In the genomic region with DNA sequence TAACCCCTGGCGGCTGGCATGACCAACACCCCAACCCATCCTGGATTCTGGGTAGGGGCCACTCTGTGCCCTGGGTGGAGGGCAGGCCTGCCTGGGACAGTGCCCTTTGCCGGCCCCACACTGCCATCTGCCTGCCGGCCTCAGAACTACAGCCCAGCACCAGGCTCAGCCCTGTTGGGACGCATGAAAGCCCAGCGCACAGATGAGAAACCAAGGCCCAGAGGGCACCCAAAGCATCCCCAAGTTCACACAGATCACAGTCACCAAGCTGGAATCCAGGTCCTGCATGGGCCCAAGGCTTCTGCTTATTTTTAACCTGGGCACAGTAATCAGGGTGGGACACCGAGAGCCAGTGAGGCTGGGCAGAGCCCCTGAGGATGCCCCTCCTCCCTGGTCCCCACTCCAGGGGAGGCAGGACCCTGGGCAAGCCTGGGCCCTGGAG, we compare ENCODE assay signal across 8 cellular contexts. TPM values are rescaled to one million over a fixed set of nuclear protein-coding genes. Genes with fewer than 3 reads are reported as not detected.
DNase-seq lines count a peak whose midpoint lies in the region; ATAC-seq and TF ChIP-seq lines count a peak whose summit lies in the region.

No MANE protein-coding gene starts in this region.

- H3K27me3 ChIP-seq in Panc1 (ENCODE audit: control insufficient read depth, insufficient read depth, low read length) (no peaks in the 10 kb centered on the region), foreskin keratinocyte (no peaks in the 10 kb centered on the region), tibial nerve (no peaks in the 10 kb centered on the region)

- BruUV-seq in Panc1 (replicated peaks; lab: Mats Ljungman, UMichigan), result no TSS peak

- no peak overlapping the region for H3K27ac Mint-ChIP-seq in activated T-helper 2 cell treated with anti-CD3 and anti-CD28 coated beads, Interferon-gamma antibody, Interleukin-2, Interleukin-4, amounts not matched to agents 10 μg/mL and 5 μg/mL and 100 μg/mL, durations not matched to agents 14 hours and 24 hours and 36 hours
- no peak overlapping the region for H3K27ac Mint-ChIP-seq in osteocyte (ENCODE audit: unreplicated experiment)

- H3K9me3 ChIP-seq in Panc1 (ENCODE audit: control insufficient read depth, insufficient read depth, low read depth, low read length), result peaks cover 6% of the 10 kb centered on the region; the same call in 1 of the 2 replicates
- H3K9me3 ChIP-seq in tibial nerve, result peaks cover 0 to 22% (median 3%) of the 10 kb centered on the region in 4 donors

- TF ChIP-seq CTCF in Panc1 (IDR thresholded peaks at IDR 0.05), result peak; percentile 92
- TF ChIP-seq CTCF in foreskin keratinocyte (conservative IDR thresholded peaks at IDR 0.05), result peak; percentile 95
- peak; percentile 95 for TF ChIP-seq CTCF in osteocyte (IDR thresholded peaks at IDR 0.05)
- TF ChIP-seq CTCF in tibial nerve (IDR thresholded peaks at IDR 0.05), result peak; percentile 88 to 97 (median 95)

- H3K9me3 Mint-ChIP-seq in activated T-helper 2 cell treated with anti-CD3 and anti-CD28 coated beads, Interferon-gamma antibody, Interleukin-2, Interleukin-4, amounts not matched to agents 10 μg/mL and 5 μg/mL and 100 μg/mL, durations not matched to agents 14 hours and 24 hours and 36 hours, result peaks cover 11% of the 10 kb centered on the region
- H3K9me3 Mint-ChIP-seq in osteocyte (ENCODE audit: unreplicated experiment), result no peaks in the 10 kb centered on the region

- ATAC-seq in HG02852 (IDR thresholded peaks at IDR 0.05; ENCODE audit: unreplicated experiment) (peak; percentile 79), Panc1 (peak; percentile 88), foreskin keratinocyte (peak; percentile 83)

- no peaks in the 10 kb centered on the region for H3K27me3 Mint-ChIP-seq in activated T-helper 2 cell treated with anti-CD3 and anti-CD28 coated beads, Interferon-gamma antibody, Interleukin-2, Interleukin-4, amounts not matched to agents 10 μg/mL and 5 μg/mL and 100 μg/mL, durations not matched to agents 14 hours and 24 hours and 36 hours (ENCODE audit: low read depth)
- H3K27me3 Mint-ChIP-seq in osteocyte (ENCODE audit: unreplicated experiment), result no peaks in the 10 kb centered on the region

- H3K36me3 ChIP-seq in Panc1 (ENCODE audit: control insufficient read depth, insufficient read depth, low read length) (peaks cover 9% of the 10 kb centered on the region), tibial nerve (peaks cover 8 to 38% (median 23%) of the 10 kb centered on the region in 3 donors)

- H3K4me1 Mint-ChIP-seq in activated T-helper 2 cell treated with anti-CD3 and anti-CD28 coated beads, Interferon-gamma antibody, Interleukin-2, Interleukin-4, amounts not matched to agents 10 μg/mL and 5 μg/mL and 100 μg/mL, durations not matched to agents 14 hours and 24 hours and 36 hours (ENCODE audit: low read depth), result no peaks in the 10 kb centered on the region
- no peaks in the 10 kb centered on the region for H3K4me1 Mint-ChIP-seq in osteocyte (ENCODE audit: unreplicated experiment)

- CTCF ChIA-PET in Panc1 (lab: Charles Lee), result no interaction called here

- no peak for TF ChIP-seq POLR2A in tibial nerve (IDR thresholded peaks at IDR 0.05)

- peaks cover 28% of the 10 kb centered on the region for H3K36me3 Mint-ChIP-seq in activated T-helper 2 cell treated with anti-CD3 and anti-CD28 coated beads, Interferon-gamma antibody, Interleukin-2, Interleukin-4, amounts not matched to agents 10 μg/mL and 5 μg/mL and 100 μg/mL, durations not matched to agents 14 hours and 24 hours and 36 hours (ENCODE audit: low read depth)
- peaks cover 20% of the 10 kb centered on the region for H3K36me3 Mint-ChIP-seq in osteocyte (ENCODE audit: unreplicated experiment)

- intact Hi-C loops in Panc1 (cut with micrococcal nuclease; ENCODE audit: unreplicated experiment), result loop anchor here (2.0 to 5.0 kb wide), 2 partner anchors 269 to 284 kb away; no protein-coding TSS in a partner anchor
- intact Hi-C loops in activated T-helper 2 cell treated with anti-CD3 and anti-CD28 coated beads, Interferon-gamma antibody, Interleukin-2, Interleukin-4, amounts not matched to agents 10 μg/mL and 5 μg/mL and 100 μg/mL, durations not matched to agents 14 hours and 24 hours and 36 hours (cut with micrococcal nuclease), result loop anchor here (2.0 kb wide), 1 partner anchor 284 kb away; no protein-coding TSS in a partner anchor

- H3K27ac ChIP-seq in Panc1 (ENCODE audit: low read length) (no peak overlapping the region), foreskin keratinocyte (no peak overlapping the region), tibial nerve (peak overlapping the region in 1 of 4 donors; percentile 32)

- no peak for TF ChIP-seq EP300 in tibial nerve (IDR thresholded peaks at IDR 0.05)

- H3K4me3 ChIP-seq in Panc1 (ENCODE audit: low read depth in 2 of 2, low read length in 2 of 2) (no peak overlapping the region), tibial nerve (no peak overlapping the region)

- H3K4me1 ChIP-seq in Panc1 (ENCODE audit: control insufficient read depth, insufficient read depth, low read length) (peaks cover 4% of the 10 kb centered on the region), foreskin keratinocyte (no peaks in the 10 kb centered on the region), tibial nerve (peaks cover 0 to 19% (median 0%) of the 10 kb centered on the region in 4 donors)

- 21 to 29% methylated on average over 6 of the region's 6 CpGs for WGBS in tibial nerve, 2 donors

- DNase-seq in NCI-H146 treated with DMSO at 0.1 percent for 48 hours (lab: John Stamatoyannopoulos, UW; ENCODE audit: unreplicated experiment) (peak; percentile 11), NCI-H146 (lab: John Stamatoyannopoulos, UW) (no peak), Panc1 (ENCODE audit: low read depth, low spot score) (peak; percentile 39), foreskin keratinocyte (peak in 1 of 2 donors; percentile 40), osteocyte (ENCODE audit: extremely low spot score, unreplicated experiment) (peak; percentile 93), tibial nerve (ENCODE audit: low spot score in 2 of 2) (peak; percentile 63 to 76)
- peak; percentile 53 for DNase-seq in activated T-helper 2 cell treated with anti-CD3 and anti-CD28 coated beads, Interferon-gamma antibody, Interleukin-2, Interleukin-4, amounts not matched to agents 10 μg/mL and 5 μg/mL and 100 μg/mL, durations not matched to agents 14 hours and 24 hours and 36 hours (ENCODE audit: low spot score)

- POLR2A ChIA-PET in Panc1 (lab: Charles Lee), result no interaction called here

- no peak overlapping the region for H3K4me3 Mint-ChIP-seq in activated T-helper 2 cell treated with anti-CD3 and anti-CD28 coated beads, Interferon-gamma antibody, Interleukin-2, Interleukin-4, amounts not matched to agents 10 μg/mL and 5 μg/mL and 100 μg/mL, durations not matched to agents 14 hours and 24 hours and 36 hours (ENCODE audit: low read depth)
- no peak overlapping the region for H3K4me3 Mint-ChIP-seq in osteocyte (ENCODE audit: unreplicated experiment)

- in situ Hi-C loops in Panc1 (cut with HindIII; ENCODE audit: low pct_unique_long_range_greater_than_20kb, low sequenced_read_pairs), result no loop called here

RNA-seq across cellular contexts. Expression of a gene that starts 26.2 kb away (rescaled TPM):
- total RNA-seq in Panc1 (2021; ENCODE audit: unreplicated experiment), result 5.4 TPM
- polyA plus RNA-seq in Panc1 (2012; ENCODE audit: insufficient read length), result 21.4 TPM
- total RNA-seq in activated T-helper 2 cell treated with anti-CD3 and anti-CD28 coated beads, Interferon-gamma antibody, Interleukin-2, Interleukin-4, amounts not matched to agents 10 μg/mL and 5 μg/mL and 100 μg/mL, durations not matched to agents 14 hours and 24 hours and 36 hours, result not detected in 2 replicates
- 4.7 and 45.5 TPM in 2 replicates for total RNA-seq in foreskin keratinocyte
- polyA plus RNA-seq in foreskin keratinocyte, result 4.3 and 44.3 TPM in 2 replicates
- 0.91 and 1.4 TPM in 2 replicates for total RNA-seq in osteocyte
- 10 to 100 TPM; 11.4 to 19.4 (median 17.0) TPM for total RNA-seq in tibial nerve
